ENCODE assay signal across 23 cellular contexts in the genomic region with DNA sequence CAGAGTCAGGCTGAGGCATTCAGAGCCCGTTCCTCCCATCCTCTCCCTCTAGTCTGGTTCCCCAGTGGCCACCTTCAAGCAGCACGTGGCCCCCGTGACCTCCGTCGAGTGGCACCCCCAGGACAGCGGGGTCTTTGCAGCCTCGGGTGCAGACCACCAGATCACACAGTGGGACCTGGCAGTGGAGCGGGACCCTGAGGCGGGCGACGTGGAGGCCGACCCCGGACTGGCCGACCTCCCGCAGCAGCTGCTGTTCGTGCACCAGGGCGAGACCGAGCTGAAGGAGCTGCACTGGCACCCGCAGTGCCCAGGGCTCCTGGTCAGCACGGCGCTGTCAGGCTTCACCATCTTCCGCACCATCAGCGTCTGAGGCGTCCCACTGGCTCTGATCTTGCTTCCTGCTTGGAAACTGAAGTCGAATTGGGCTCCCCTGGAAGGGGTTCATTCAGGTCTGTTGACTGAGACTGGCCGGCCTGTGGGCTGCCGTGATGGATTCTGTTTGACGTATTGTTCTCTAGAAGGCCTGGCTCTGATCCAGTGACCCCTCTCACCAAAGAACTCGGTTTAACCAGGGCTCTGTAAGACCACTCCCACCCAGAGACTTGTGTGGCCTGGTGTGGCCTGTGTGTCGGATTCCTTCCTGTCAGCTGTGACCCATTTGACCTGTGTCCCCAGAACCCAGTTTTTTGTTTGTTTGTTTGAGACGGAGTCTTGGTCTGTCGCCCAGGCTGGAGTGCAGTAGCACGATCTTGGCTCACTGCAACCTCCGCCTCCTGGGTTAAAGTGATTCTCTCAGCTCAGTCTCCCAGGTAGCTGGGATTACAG.
DNase-seq lines count a peak whose midpoint lies in the region; TF ChIP-seq lines count a peak whose summit lies in the region.
"Had no signal": no experiment of that assay in that cellular context is flagged by ENCODE, and none has a peak within 500 bp of the region (broad histone marks: within the 10 kb centered on the region; RNA-seq: fewer than 3 reads in every experiment).

No MANE protein-coding gene starts in this region.

- CTCF ChIA-PET in RWPE1 (lab: Yijun Ruan, JAX), result no interaction called here

- POLR2A ChIA-PET in RWPE1 (lab: Yijun Ruan, JAX; ENCODE audit: low non-redundant PET), result no interaction called here

- H3K27ac ChIP-seq in RWPE1, result peak overlapping the region; percentile 28
- H3K27ac ChIP-seq: adrenal gland, heart right ventricle, upper lobe of right lung had no signal

- DNase-seq in RWPE1 (ENCODE audit: low spot score), result no peak
- peak; percentile 11 for DNase-seq in epidermal melanocyte (ENCODE audit: insufficient read length, low spot score)
- peak; percentile 47 for DNase-seq in putamen (ENCODE audit: low spot score)
- DNase-seq in NCI-H187 treated with DMSO at 0.1 percent for 48 hours (lab: John Stamatoyannopoulos, UW), result no peak
- no peak for DNase-seq in SW480 (ENCODE audit: low spot score)
- DNase-seq: activated CD4-positive, alpha-beta memory T cell treated with anti-CD3 and anti-CD28 coated beads for 36 hours; activated CD4-positive, alpha-beta T cell treated with anti-CD3 and anti-CD28 coated beads for 1 hour; activated CD8-positive, alpha-beta memory T cell treated with anti-CD3 and anti-CD28 coated beads, Interleukin-2, amount 50 U/mL, for 4 hours; activated naive CD4-positive, alpha-beta T cell treated with anti-CD3 and anti-CD28 coated beads for 36 hours; cerebellar nuclear complex; H9; heart right ventricle; Karpas-422; NCI-H1417; NCI-H2029 treated with DMSO at 0.1 percent for 48 hours; NCI-H226; NCI-H526 treated with DMSO at 0.1 percent for 48 hours; NK-92 treated with Interleukin-12 subunit alpha and Interleukin-12 subunit beta, amount 100 ng/mL, for 24 hours; Right ventricle myocardium superior; small intestine; stimulated activated naive B cell treated with anti-CD40 and anti-IgM and Interleukin-4, amounts not matched to agents 10 μg/mL and 1 μg/mL and 100 μg/mL, for 72 hours; upper lobe of right lung had no signal

- no peak for TF ChIP-seq CTCF in RWPE1 (conservative IDR thresholded peaks at IDR 0.05; ENCODE audit: low read depth)

Comparison
In these comparisons a context has a peak if more than half of its experiments do, and no peak if none do; other contexts are left out.
1. DNase-seq: peak in epidermal melanocyte (single experiment) and putamen (single experiment); none in RWPE1 (single experiment), NCI-H187 treated with DMSO at 0.1 percent for 48 hours (single experiment) and SW480 (single experiment).